ENCODE assay signal across 8 cellular contexts in genomic region chr18:36187138-36187825, GRCh38. TPM values are rescaled to one million over a fixed set of nuclear protein-coding genes. Genes with fewer than 3 reads are reported as not detected.
DNase-seq lines count a peak whose midpoint lies in the region; ATAC-seq and TF ChIP-seq lines count a peak whose summit lies in the region.

MOCOS (plus strand) TSS chr18:36187497; CDS start chr18:36187540, 43 bp downstream.

- H3K36me3 Mint-ChIP-seq in activated CD8-positive, alpha-beta memory T cell treated with anti-CD3 and anti-CD28 coated beads, Interleukin-2, amount 10 ng/mL, durations not matched to agents 7 days and 5 days, result no peaks in the 10 kb centered on the region

- H3K27ac Mint-ChIP-seq in activated CD8-positive, alpha-beta memory T cell treated with anti-CD3 and anti-CD28 coated beads, Interleukin-2, amount 10 ng/mL, durations not matched to agents 7 days and 5 days, result no peak within 1 kb of the TSS

- H3K27me3 ChIP-seq in HAP-1 (ENCODE audit: low read depth) (no peaks in the 10 kb centered on the region), subcutaneous abdominal adipose tissue (ENCODE audit: control insufficient read depth in 5 of 5, insufficient read depth in 4 of 5, low read length in 5 of 5) (peaks cover 0 to 2% (median 0%) of the 10 kb centered on the region in 5 donors)

- peaks cover 12% of the 10 kb centered on the region for H3K4me1 ChIP-seq in HAP-1
- peaks cover 9% of the 10 kb centered on the region for H3K4me1 ChIP-seq in mucosa of descending colon (ENCODE audit: low read depth)
- H3K4me1 ChIP-seq in subcutaneous abdominal adipose tissue (ENCODE audit: control insufficient read depth in 5 of 5, insufficient read depth in 5 of 5, low read length in 5 of 5), result peaks cover 0 to 24% (median 19%) of the 10 kb centered on the region in 5 donors

- no peaks in the 10 kb centered on the region for H3K9me3 Mint-ChIP-seq in activated CD8-positive, alpha-beta memory T cell treated with anti-CD3 and anti-CD28 coated beads, Interleukin-2, amount 10 ng/mL, durations not matched to agents 7 days and 5 days (ENCODE audit: low read depth)

- H3K27ac ChIP-seq in subcutaneous abdominal adipose tissue (ENCODE audit: low read depth, low read length), result no peak within 1 kb of the TSS

- peaks cover 14% of the 10 kb centered on the region for H3K4me1 Mint-ChIP-seq in activated CD8-positive, alpha-beta memory T cell treated with anti-CD3 and anti-CD28 coated beads, Interleukin-2, amount 10 ng/mL, durations not matched to agents 7 days and 5 days

- intact Hi-C loops in mucosa of descending colon (cut with DNase I, micrococcal nuclease), result no loop called here

- H3K9ac ChIP-seq in subcutaneous abdominal adipose tissue (ENCODE audit: low read length in 5 of 5), result peak within 1 kb of the TSS; percentile 11 to 77 (median 68)

- CTCF ChIA-PET in activated CD8-positive, alpha-beta memory T cell treated with anti-CD3 and anti-CD28 coated beads, Interleukin-2, amount 10 ng/mL, durations not matched to agents 7 days and 5 days (lab: Charles Lee), result no interaction called here

- in situ Hi-C loops in HAP-1 (cut with MboI; ENCODE audit: low sequenced_read_pairs), result no loop called here

- peaks cover 30% of the 10 kb centered on the region for H3K27me3 Mint-ChIP-seq in activated CD8-positive, alpha-beta memory T cell treated with anti-CD3 and anti-CD28 coated beads, Interleukin-2, amount 10 ng/mL, durations not matched to agents 7 days and 5 days

- no peaks in the 10 kb centered on the region for H3K9me3 ChIP-seq in HAP-1
- no peaks in the 10 kb centered on the region for H3K9me3 ChIP-seq in mucosa of descending colon
- H3K9me3 ChIP-seq in subcutaneous abdominal adipose tissue (ENCODE audit: control insufficient read depth in 5 of 5, low read length in 5 of 5), result no peaks in the 10 kb centered on the region

- peak; percentile 55 to 90 for DNase-seq in HAP-1 (ENCODE audit: low spot score in 2 of 2)
- DNase-seq in NCI-H1092 (lab: John Stamatoyannopoulos, UW), result peak; percentile 5
- peak; percentile 56 for DNase-seq in activated CD8-positive, alpha-beta memory T cell treated with anti-CD3 and anti-CD28 coated beads, Interleukin-2, amount 10 ng/mL, durations not matched to agents 7 days and 5 days
- no peak for DNase-seq in epithelial cell of proximal tubule (ENCODE audit: low read depth)
- peak; percentile 91 to 94 (median 93) for DNase-seq in mucosa of descending colon

- peak within 1 kb of the TSS; percentile 71 for H3K4me3 Mint-ChIP-seq in activated CD8-positive, alpha-beta memory T cell treated with anti-CD3 and anti-CD28 coated beads, Interleukin-2, amount 10 ng/mL, durations not matched to agents 7 days and 5 days

- H3K36me3 ChIP-seq in HAP-1 (replicated peaks), result no peaks in the 10 kb centered on the region
- H3K36me3 ChIP-seq in mucosa of descending colon (ENCODE audit: low read depth), result no peaks in the 10 kb centered on the region
- no peaks in the 10 kb centered on the region for H3K36me3 ChIP-seq in subcutaneous abdominal adipose tissue (ENCODE audit: control insufficient read depth in 5 of 5, insufficient read depth in 5 of 5, low read length in 5 of 5)

- ATAC-seq in activated CD8-positive, alpha-beta memory T cell treated with anti-CD3 and anti-CD28 coated beads, Interleukin-2, amount 10 ng/mL, durations not matched to agents 7 days and 5 days, result peak; percentile 96
- ATAC-seq in mucosa of descending colon, result peak; percentile 97
- no peak for ATAC-seq in GM21360 (IDR thresholded peaks at IDR 0.05; ENCODE audit: unreplicated experiment)

- peak within 1 kb of the TSS; percentile 56; the same call in 1 of the 2 replicates for H3K4me3 ChIP-seq in GM08714 (ENCODE audit: low read length)
- peak within 1 kb of the TSS; percentile 40 for H3K4me3 ChIP-seq in HAP-1
- H3K4me3 ChIP-seq in epithelial cell of proximal tubule (ENCODE audit: low read depth, low read length), result peak within 1 kb of the TSS; percentile 83
- peak within 1 kb of the TSS; percentile 54 for H3K4me3 ChIP-seq in mucosa of descending colon
- peak within 1 kb of the TSS; percentile 74 to 92 (median 79) for H3K4me3 ChIP-seq in subcutaneous abdominal adipose tissue (ENCODE audit: low read depth in 1 of 5, low read length in 5 of 5)

- TF ChIP-seq CTCF in epithelial cell of proximal tubule (conservative IDR thresholded peaks at IDR 0.05; ENCODE audit: low read depth, low read length) (peak; percentile 2), mucosa of descending colon (IDR thresholded peaks at IDR 0.05) (no peak)

RNA-seq across cellular contexts. Expression of gene MOCOS, which starts in this region (rescaled TPM):
- total RNA-seq in activated CD8-positive, alpha-beta memory T cell treated with anti-CD3 and anti-CD28 coated beads, Interleukin-2, amount 10 ng/mL, durations not matched to agents 7 days and 5 days, result under 1 TPM; 0.40 to 0.64 TPM
- total RNA-seq in epithelial cell of proximal tubule (5.7 and 14.8 TPM in 2 replicates), mucosa of descending colon (1 to 10 TPM; 3.3 to 4.7 (median 4.4) TPM)

Comparison
In these comparisons a context has a peak if more than half of its experiments do, and no peak if none do; other contexts are left out.
1. Peak in DNase-seq and ATAC-seq in activated CD8-positive, alpha-beta memory T cell treated with anti-CD3 and anti-CD28 coated beads, Interleukin-2, amount 10 ng/mL, durations not matched to agents 7 days and 5 days; RNA of the gene not detected or under 1 TPM.